Comparison of ENCODE assay signal across 8 cellular contexts in genomic region chr5:34915139-34915855, GRCh38. TPM values are rescaled to one million over a fixed set of nuclear protein-coding genes. Genes with fewer than 3 reads are reported as not detected.
DNase-seq lines count a peak whose midpoint lies in the region; ATAC-seq and TF ChIP-seq lines count a peak whose summit lies in the region.

A gene with protein sequence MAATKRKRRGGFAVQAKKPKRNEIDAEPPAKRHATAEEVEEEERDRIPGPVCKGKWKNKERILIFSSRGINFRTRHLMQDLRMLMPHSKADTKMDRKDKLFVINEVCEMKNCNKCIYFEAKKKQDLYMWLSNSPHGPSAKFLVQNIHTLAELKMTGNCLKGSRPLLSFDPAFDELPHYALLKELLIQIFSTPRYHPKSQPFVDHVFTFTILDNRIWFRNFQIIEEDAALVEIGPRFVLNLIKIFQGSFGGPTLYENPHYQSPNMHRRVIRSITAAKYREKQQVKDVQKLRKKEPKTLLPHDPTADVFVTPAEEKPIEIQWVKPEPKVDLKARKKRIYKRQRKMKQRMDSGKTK (plus strand): TSS chr5:34915711. CDS start chr5:34915739, 28 bp downstream.
A gene with protein sequence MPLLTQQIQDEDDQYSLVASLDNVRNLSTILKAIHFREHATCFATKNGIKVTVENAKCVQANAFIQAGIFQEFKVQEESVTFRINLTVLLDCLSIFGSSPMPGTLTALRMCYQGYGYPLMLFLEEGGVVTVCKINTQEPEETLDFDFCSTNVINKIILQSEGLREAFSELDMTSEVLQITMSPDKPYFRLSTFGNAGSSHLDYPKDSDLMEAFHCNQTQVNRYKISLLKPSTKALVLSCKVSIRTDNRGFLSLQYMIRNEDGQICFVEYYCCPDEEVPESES (minus strand): TSS chr5:34915504. CDS start chr5:34914892, 612 bp downstream.

- POLR2A ChIA-PET in WTC11 (lab: Charles Lee), result interaction anchor here (0.9 to 3.4 kb wide), 9 partner anchors 9 to 440 kb away, joined by 3 to 59 read pairs (median 4); partner anchors contain the start of genes DNAJC21 and TTC23L

- CTCF ChIA-PET in WTC11 (lab: Charles Lee), result interaction anchor here (0.9 to 2.2 kb wide), 10 partner anchors 14 to 440 kb away, joined by 3 to 19 read pairs (median 7); partner anchors contain the start of genes DNAJC21 and TTC23L

- H3K36me3 Mint-ChIP-seq in WTC11, result peaks cover 28% of the 10 kb centered on the region

- peak; percentile 25 for TF ChIP-seq CTCF in AG09319 (IDR thresholded peaks at IDR 0.05; ENCODE audit: low read depth, low read length)
- no peak for TF ChIP-seq CTCF in WTC11 (IDR thresholded peaks at IDR 0.05)
- TF ChIP-seq CTCF in cardiac fibroblast (IDR thresholded peaks at IDR 0.05; ENCODE audit: low read depth, low read length), result no peak

- ATAC-seq in GM19025 (IDR thresholded peaks at IDR 0.05; ENCODE audit: low read depth, unreplicated experiment) (peak; percentile 99), HG03280 (IDR thresholded peaks at IDR 0.05; ENCODE audit: unreplicated experiment) (peak; percentile 98), WTC11 (peak; percentile 99)

- H3K27me3 Mint-ChIP-seq in WTC11 (ENCODE audit: low read depth), result no peaks in the 10 kb centered on the region

- no peak within 1 kb of the TSS for H3K27ac Mint-ChIP-seq in WTC11

- H3K4me3 ChIP-seq in cardiac fibroblast (replicated peaks in 1 of 2; ENCODE audit: low read depth in 2 of 2, low read length in 2 of 2), result peak within 1 kb of the TSS; percentile 99 to 100

- H3K4me1 Mint-ChIP-seq in WTC11, result peaks cover 25% of the 10 kb centered on the region

- DNase-seq in AG09319 (ENCODE audit: extremely low read depth, low read depth) (peak; percentile 90), NCI-H345 (lab: John Stamatoyannopoulos, UW) (peak; percentile 97), WTC11 (ENCODE audit: low spot score) (peak; percentile 96), cardiac fibroblast (ENCODE audit: low read depth in 2 of 2) (peak; percentile 98), iPS-NIHi7 (ENCODE audit: extremely low spot score) (peak; percentile 90), smooth muscle cell of the brain vasculature (ENCODE audit: low read depth, low spot score) (peak; percentile 92)

- no peak within 1 kb of the TSS for H3K4me3 Mint-ChIP-seq in WTC11

- H3K9me3 Mint-ChIP-seq in WTC11, result no peaks in the 10 kb centered on the region

TF ChIP-seq in WTC11, 78 proteins besides CTCF, POLR2A, EP300 and RAD21 (continues in another document):
- TF ChIP-seq, protein P1, sequence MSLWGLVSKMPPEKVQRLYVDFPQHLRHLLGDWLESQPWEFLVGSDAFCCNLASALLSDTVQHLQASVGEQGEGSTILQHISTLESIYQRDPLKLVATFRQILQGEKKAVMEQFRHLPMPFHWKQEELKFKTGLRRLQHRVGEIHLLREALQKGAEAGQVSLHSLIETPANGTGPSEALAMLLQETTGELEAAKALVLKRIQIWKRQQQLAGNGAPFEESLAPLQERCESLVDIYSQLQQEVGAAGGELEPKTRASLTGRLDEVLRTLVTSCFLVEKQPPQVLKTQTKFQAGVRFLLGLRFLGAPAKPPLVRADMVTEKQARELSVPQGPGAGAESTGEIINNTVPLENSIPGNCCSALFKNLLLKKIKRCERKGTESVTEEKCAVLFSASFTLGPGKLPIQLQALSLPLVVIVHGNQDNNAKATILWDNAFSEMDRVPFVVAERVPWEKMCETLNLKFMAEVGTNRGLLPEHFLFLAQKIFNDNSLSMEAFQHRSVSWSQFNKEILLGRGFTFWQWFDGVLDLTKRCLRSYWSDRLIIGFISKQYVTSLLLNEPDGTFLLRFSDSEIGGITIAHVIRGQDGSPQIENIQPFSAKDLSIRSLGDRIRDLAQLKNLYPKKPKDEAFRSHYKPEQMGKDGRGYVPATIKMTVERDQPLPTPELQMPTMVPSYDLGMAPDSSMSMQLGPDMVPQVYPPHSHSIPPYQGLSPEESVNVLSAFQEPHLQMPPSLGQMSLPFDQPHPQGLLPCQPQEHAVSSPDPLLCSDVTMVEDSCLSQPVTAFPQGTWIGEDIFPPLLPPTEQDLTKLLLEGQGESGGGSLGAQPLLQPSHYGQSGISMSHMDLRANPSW (CRISPR knock-in tag; conservative IDR thresholded peaks at IDR 0.05; ENCODE audit: low read depth), result no peak
- TF ChIP-seq, protein P2, sequence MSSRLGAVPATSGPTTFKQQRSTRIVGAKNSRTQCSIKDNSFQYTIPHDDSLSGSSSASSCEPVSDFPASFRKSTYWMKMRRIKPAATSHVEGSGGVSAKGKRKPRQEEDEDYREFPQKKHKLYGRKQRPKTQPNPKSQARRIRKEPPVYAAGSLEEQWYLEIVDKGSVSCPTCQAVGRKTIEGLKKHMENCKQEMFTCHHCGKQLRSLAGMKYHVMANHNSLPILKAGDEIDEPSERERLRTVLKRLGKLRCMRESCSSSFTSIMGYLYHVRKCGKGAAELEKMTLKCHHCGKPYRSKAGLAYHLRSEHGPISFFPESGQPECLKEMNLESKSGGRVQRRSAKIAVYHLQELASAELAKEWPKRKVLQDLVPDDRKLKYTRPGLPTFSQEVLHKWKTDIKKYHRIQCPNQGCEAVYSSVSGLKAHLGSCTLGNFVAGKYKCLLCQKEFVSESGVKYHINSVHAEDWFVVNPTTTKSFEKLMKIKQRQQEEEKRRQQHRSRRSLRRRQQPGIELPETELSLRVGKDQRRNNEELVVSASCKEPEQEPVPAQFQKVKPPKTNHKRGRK (CRISPR knock-in tag; IDR thresholded peaks at IDR 0.05; ENCODE audit: borderline replicate concordance), result no peak
- TF ChIP-seq GABPB1 (CRISPR knock-in tag; IDR thresholded peaks at IDR 0.05) (peak; percentile 82), ZNF219 (CRISPR knock-in tag; IDR thresholded peaks at IDR 0.05; ENCODE audit: borderline replicate concordance) (no peak), MXD4 (CRISPR knock-in tag; IDR thresholded peaks at IDR 0.05; ENCODE audit: borderline replicate concordance) (no peak), NR3C1 (CRISPR knock-in tag; conservative IDR thresholded peaks at IDR 0.05; ENCODE audit: low read depth) (no peak), ATF1 (CRISPR knock-in tag; IDR thresholded peaks at IDR 0.05) (no peak), ZNF423 (CRISPR knock-in tag; IDR thresholded peaks at IDR 0.05) (no peak), JUN (CRISPR knock-in tag; IDR thresholded peaks at IDR 0.05) (peak; percentile 3; the same call in 1 of the 2 replicates), OVOL2 (CRISPR knock-in tag; IDR thresholded peaks at IDR 0.05; ENCODE audit: borderline replicate concordance) (no peak), NR2C2 (CRISPR knock-in tag; IDR thresholded peaks at IDR 0.05) (no peak), SMAD4 (CRISPR knock-in tag; IDR thresholded peaks at IDR 0.05) (no peak)
- TF ChIP-seq, protein P3, sequence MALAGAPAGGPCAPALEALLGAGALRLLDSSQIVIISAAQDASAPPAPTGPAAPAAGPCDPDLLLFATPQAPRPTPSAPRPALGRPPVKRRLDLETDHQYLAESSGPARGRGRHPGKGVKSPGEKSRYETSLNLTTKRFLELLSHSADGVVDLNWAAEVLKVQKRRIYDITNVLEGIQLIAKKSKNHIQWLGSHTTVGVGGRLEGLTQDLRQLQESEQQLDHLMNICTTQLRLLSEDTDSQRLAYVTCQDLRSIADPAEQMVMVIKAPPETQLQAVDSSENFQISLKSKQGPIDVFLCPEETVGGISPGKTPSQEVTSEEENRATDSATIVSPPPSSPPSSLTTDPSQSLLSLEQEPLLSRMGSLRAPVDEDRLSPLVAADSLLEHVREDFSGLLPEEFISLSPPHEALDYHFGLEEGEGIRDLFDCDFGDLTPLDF (CRISPR knock-in tag; IDR thresholded peaks at IDR 0.05), result peak; percentile 76; the same call in 1 of the 2 replicates
- TF ChIP-seq, protein P4, sequence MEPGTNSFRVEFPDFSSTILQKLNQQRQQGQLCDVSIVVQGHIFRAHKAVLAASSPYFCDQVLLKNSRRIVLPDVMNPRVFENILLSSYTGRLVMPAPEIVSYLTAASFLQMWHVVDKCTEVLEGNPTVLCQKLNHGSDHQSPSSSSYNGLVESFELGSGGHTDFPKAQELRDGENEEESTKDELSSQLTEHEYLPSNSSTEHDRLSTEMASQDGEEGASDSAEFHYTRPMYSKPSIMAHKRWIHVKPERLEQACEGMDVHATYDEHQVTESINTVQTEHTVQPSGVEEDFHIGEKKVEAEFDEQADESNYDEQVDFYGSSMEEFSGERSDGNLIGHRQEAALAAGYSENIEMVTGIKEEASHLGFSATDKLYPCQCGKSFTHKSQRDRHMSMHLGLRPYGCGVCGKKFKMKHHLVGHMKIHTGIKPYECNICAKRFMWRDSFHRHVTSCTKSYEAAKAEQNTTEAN (CRISPR knock-in tag; IDR thresholded peaks at IDR 0.05), result no peak; the same call in 1 of the 2 replicates
- TF ChIP-seq, protein P5, sequence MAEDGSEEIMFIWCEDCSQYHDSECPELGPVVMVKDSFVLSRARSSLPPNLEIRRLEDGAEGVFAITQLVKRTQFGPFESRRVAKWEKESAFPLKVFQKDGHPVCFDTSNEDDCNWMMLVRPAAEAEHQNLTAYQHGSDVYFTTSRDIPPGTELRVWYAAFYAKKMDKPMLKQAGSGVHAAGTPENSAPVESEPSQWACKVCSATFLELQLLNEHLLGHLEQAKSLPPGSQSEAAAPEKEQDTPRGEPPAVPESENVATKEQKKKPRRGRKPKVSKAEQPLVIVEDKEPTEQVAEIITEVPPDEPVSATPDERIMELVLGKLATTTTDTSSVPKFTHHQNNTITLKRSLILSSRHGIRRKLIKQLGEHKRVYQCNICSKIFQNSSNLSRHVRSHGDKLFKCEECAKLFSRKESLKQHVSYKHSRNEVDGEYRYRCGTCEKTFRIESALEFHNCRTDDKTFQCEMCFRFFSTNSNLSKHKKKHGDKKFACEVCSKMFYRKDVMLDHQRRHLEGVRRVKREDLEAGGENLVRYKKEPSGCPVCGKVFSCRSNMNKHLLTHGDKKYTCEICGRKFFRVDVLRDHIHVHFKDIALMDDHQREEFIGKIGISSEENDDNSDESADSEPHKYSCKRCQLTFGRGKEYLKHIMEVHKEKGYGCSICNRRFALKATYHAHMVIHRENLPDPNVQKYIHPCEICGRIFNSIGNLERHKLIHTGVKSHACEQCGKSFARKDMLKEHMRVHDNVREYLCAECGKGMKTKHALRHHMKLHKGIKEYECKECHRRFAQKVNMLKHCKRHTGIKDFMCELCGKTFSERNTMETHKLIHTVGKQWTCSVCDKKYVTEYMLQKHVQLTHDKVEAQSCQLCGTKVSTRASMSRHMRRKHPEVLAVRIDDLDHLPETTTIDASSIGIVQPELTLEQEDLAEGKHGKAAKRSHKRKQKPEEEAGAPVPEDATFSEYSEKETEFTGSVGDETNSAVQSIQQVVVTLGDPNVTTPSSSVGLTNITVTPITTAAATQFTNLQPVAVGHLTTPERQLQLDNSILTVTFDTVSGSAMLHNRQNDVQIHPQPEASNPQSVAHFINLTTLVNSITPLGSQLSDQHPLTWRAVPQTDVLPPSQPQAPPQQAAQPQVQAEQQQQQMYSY (CRISPR knock-in tag; IDR thresholded peaks at IDR 0.05), result no peak

RNA-seq across cellular contexts. Expression of the first gene that starts in this region (rescaled TPM):
- total RNA-seq in WTC11 (2021), result 48.0 to 57.3 TPM (median 49.4 TPM) in 3 replicates

RNA-seq across cellular contexts. Expression of the second gene that starts in this region (rescaled TPM):
- total RNA-seq in WTC11 (2021), result 28.4 to 33.4 TPM (median 28.5 TPM) in 3 replicates

Comparison
In these comparisons a context has a peak if more than half of its experiments do, and no peak if none do; other contexts are left out.
1. Peak in every context shown above with its lines: DNase-seq, ATAC-seq and H3K4me3 ChIP-seq.